In genomic region chr5:133304707-133305216, GRCh38 we compare ENCODE assay signal across 21 cellular contexts.
"Had no signal": no experiment of that assay in that cellular context is flagged by ENCODE, and none has a peak within 500 bp of the region (broad histone marks: within the 10 kb centered on the region; RNA-seq: fewer than 3 reads in every experiment).

No MANE protein-coding gene starts in this region.

- H3K36me3 ChIP-seq: MG63, SJSA1 had no signal

- H3K27me3 ChIP-seq: MG63 had no signal

- H3K27ac ChIP-seq: SJSA1, SK-N-MC had no signal

- ATAC-seq: HepG2 had no signal

- H3K4me3 ChIP-seq: MG63, SJSA1, SK-N-MC had no signal

- DNase-seq: IMR-90, Karpas-422, KG1, MG63, NCI-H1092, NCI-H1105 treated with DMSO at 0.1 percent for 48 hours, NCI-H1417 treated with DMSO at 0.1 percent for 48 hours, NCI-H1694, NCI-H187 treated with DMSO at 0.1 percent for 48 hours, NCI-H2081, NCI-H2107, NCI-H2227 treated with DMSO at 0.1 percent for 48 hours, NCI-H524, NCI-H526 treated with DMSO at 0.1 percent for 48 hours, NCI-H774, Right ventricle myocardium superior, RPMI8226, SIG-M5 had no signal

- H3K4me1 ChIP-seq: SJSA1 had no signal

- H3K9me3 ChIP-seq: MG63, SJSA1 had no signal
